Comparison of ENCODE assay signal across 18 cellular contexts in genomic region chr19:35991731-35992450, GRCh38. TPM values are rescaled to one million over a fixed set of nuclear protein-coding genes. Genes with fewer than 3 reads are reported as not detected.
DNase-seq lines count a peak whose midpoint lies in the region; ATAC-seq and TF ChIP-seq lines count a peak whose summit lies in the region.
"Had no signal": no experiment of that assay in that cellular context is flagged by ENCODE, and none has a peak within 500 bp of the region (broad histone marks: within the 10 kb centered on the region; RNA-seq: fewer than 3 reads in every experiment).

No MANE protein-coding gene starts in this region.

- TF ChIP-seq CTCF in WERI-Rb-1 (IDR thresholded peaks at IDR 0.05; ENCODE audit: low read depth, low read length): no peak
- TF ChIP-seq CTCF in nephron progenitor cell (IDR thresholded peaks at IDR 0.05): no peak

- no peak overlapping the region for H3K27ac ChIP-seq in CD4-positive, CD25-positive, alpha-beta regulatory T cell (ENCODE audit: insufficient read depth, low read length, poor library complexity, severe bottlenecking)
- H3K27ac ChIP-seq in WERI-Rb-1: peak overlapping the region; percentile 23; the same call in 1 of the 2 replicates
- H3K27ac ChIP-seq: dorsolateral prefrontal cortex, heart left ventricle, stomach, uterus had no signal

- no peaks in the 10 kb centered on the region for H3K36me3 Mint-ChIP-seq in CD4-positive, CD25-positive, alpha-beta regulatory T cell
- H3K36me3 Mint-ChIP-seq in nephron progenitor cell (ENCODE audit: low read depth): peaks cover 6% of the 10 kb centered on the region
- peaks cover 12 to 13% of the 10 kb centered on the region in 2 donors for H3K36me3 Mint-ChIP-seq in activated naive CD4-positive, alpha-beta T cell treated with anti-CD3 and anti-CD28 coated beads, Interleukin-2, amount 50 U/mL, for 72 hours
- H3K36me3 Mint-ChIP-seq: immature natural killer cell had no signal

- H3K27ac Mint-ChIP-seq in CD4-positive, CD25-positive, alpha-beta regulatory T cell: no peak overlapping the region
- no peak overlapping the region for H3K27ac Mint-ChIP-seq in nephron progenitor cell
- H3K27ac Mint-ChIP-seq in activated naive CD4-positive, alpha-beta T cell treated with anti-CD3 and anti-CD28 coated beads, Interleukin-2, amount 50 U/mL, for 72 hours: no peak overlapping the region
- H3K27ac Mint-ChIP-seq: activated naive CD4-positive, alpha-beta T cell treated with anti-CD3 and anti-CD28 coated beads, Interleukin-2, amount 50 U/mL, for 24 hours had no signal

- H3K9me3 ChIP-seq in CD4-positive, CD25-positive, alpha-beta regulatory T cell (ENCODE audit: control insufficient read depth in 2 of 2, low read length in 2 of 2): no peaks in the 10 kb centered on the region
- H3K9me3 ChIP-seq in WERI-Rb-1 (ENCODE audit: severe bottlenecking): no peaks in the 10 kb centered on the region
- H3K9me3 ChIP-seq: uterus had no signal

- peak overlapping the region; percentile 21 to 77 (median 48) for H3K4me3 Mint-ChIP-seq in CD4-positive, CD25-positive, alpha-beta regulatory T cell
- peak overlapping the region; percentile 40 for H3K4me3 Mint-ChIP-seq in nephron progenitor cell
- H3K4me3 Mint-ChIP-seq: activated CD4-positive, alpha-beta memory T cell treated with anti-CD3 and anti-CD28 coated beads for 36 hours; activated T-cell treated with anti-CD3 and anti-CD28 coated beads, Interleukin-2, amount 50 U/mL, for 4 hours; immature natural killer cell had no signal

- peaks cover 26% of the 10 kb centered on the region for H3K4me1 ChIP-seq in CD4-positive, CD25-positive, alpha-beta regulatory T cell (ENCODE audit: control insufficient read depth, insufficient read depth, low read length, poor library complexity, severe bottlenecking)
- H3K4me1 ChIP-seq: uterus had no signal

- no peak for DNase-seq in CD4-positive, CD25-positive, alpha-beta regulatory T cell
- peak; percentile 43 for DNase-seq in HT1080 (ENCODE audit: low read depth)
- peak; percentile 70 for DNase-seq in WERI-Rb-1
- no peak for DNase-seq in nephron progenitor cell
- DNase-seq in inferior parietal cortex (ENCODE audit: extremely low spot score): no peak
- DNase-seq in activated naive CD4-positive, alpha-beta T cell treated with anti-CD3 and anti-CD28 coated beads, Interleukin-2, amount 50 U/mL, for 72 hours (ENCODE audit: low spot score in 2 of 2): no peak
- no peak for DNase-seq in activated CD4-positive, alpha-beta T cell treated with anti-CD3 and anti-CD28 coated beads, Interleukin-2, amount 50 U/mL, for 4 hours
- DNase-seq in dedifferentiated amniotic fluid mesenchymal stem cell (ENCODE audit: extremely low spot score): no peak
- DNase-seq: activated CD4-positive, alpha-beta memory T cell treated with anti-CD3 and anti-CD28 coated beads for 36 hours; activated T-cell treated with anti-CD3 and anti-CD28 coated beads, Interleukin-2, amount 50 U/mL, for 4 hours; dorsolateral prefrontal cortex; heart left ventricle; immature natural killer cell; NCI-H2029; stomach; uterus had no signal

- no peak overlapping the region for H3K4me3 ChIP-seq in CD4-positive, CD25-positive, alpha-beta regulatory T cell (ENCODE audit: low read depth, low read length)
- H3K4me3 ChIP-seq in WERI-Rb-1 (ENCODE audit: low read depth, low read length): no peak overlapping the region
- H3K4me3 ChIP-seq: dorsolateral prefrontal cortex, heart left ventricle, stomach, uterus had no signal

- H3K36me3 ChIP-seq in CD4-positive, CD25-positive, alpha-beta regulatory T cell (ENCODE audit: control insufficient read depth, insufficient read depth, low read length): no peaks in the 10 kb centered on the region
- H3K36me3 ChIP-seq in WERI-Rb-1: peaks cover 3% of the 10 kb centered on the region
- H3K36me3 ChIP-seq: heart left ventricle, stomach, uterus had no signal

- peaks cover 0 to 2% (median 0%) of the 10 kb centered on the region in 7 donors for H3K9me3 Mint-ChIP-seq in CD4-positive, CD25-positive, alpha-beta regulatory T cell
- no peaks in the 10 kb centered on the region for H3K9me3 Mint-ChIP-seq in nephron progenitor cell
- no peaks in the 10 kb centered on the region for H3K9me3 Mint-ChIP-seq in activated naive CD4-positive, alpha-beta T cell treated with anti-CD3 and anti-CD28 coated beads, Interleukin-2, amount 50 U/mL, for 72 hours
- H3K9me3 Mint-ChIP-seq: activated naive CD4-positive, alpha-beta T cell treated with anti-CD3 and anti-CD28 coated beads, Interleukin-2, amount 50 U/mL, for 24 hours; activated T-cell treated with anti-CD3 and anti-CD28 coated beads, Interleukin-2, amount 50 U/mL, for 4 hours; immature natural killer cell had no signal

- H3K27me3 Mint-ChIP-seq in CD4-positive, CD25-positive, alpha-beta regulatory T cell: peaks cover 18% of the 10 kb centered on the region
- peaks cover 61% of the 10 kb centered on the region for H3K27me3 Mint-ChIP-seq in nephron progenitor cell (ENCODE audit: low read depth, poor library complexity)

- no peak for ATAC-seq in CD4-positive, CD25-positive, alpha-beta regulatory T cell (ENCODE audit: low read depth in 2 of 2)
- no peak for ATAC-seq in activated naive CD4-positive, alpha-beta T cell treated with anti-CD3 and anti-CD28 coated beads, Interleukin-2, amount 50 U/mL, for 72 hours
- ATAC-seq: activated T-cell treated with anti-CD3 and anti-CD28 coated beads, Interleukin-2, amount 50 U/mL, for 4 hours; esophagus mucosa; heart left ventricle had no signal

- H3K4me1 Mint-ChIP-seq in CD4-positive, CD25-positive, alpha-beta regulatory T cell: peaks cover 0 to 26% (median 15%) of the 10 kb centered on the region in 4 donors
- H3K4me1 Mint-ChIP-seq in nephron progenitor cell: peaks cover 18% of the 10 kb centered on the region

- no peaks in the 10 kb centered on the region for H3K27me3 ChIP-seq in CD4-positive, CD25-positive, alpha-beta regulatory T cell (ENCODE audit: control insufficient read depth, insufficient read depth, low read length)
- H3K27me3 ChIP-seq in WERI-Rb-1 (ENCODE audit: insufficient read depth, low read depth, severe bottlenecking): no peaks in the 10 kb centered on the region
- H3K27me3 ChIP-seq: uterus had no signal

RNA-seq across cellular contexts. Expression of gene SDHAF1, which starts 3.1 kb away (rescaled TPM):
- total RNA-seq in CD4-positive, CD25-positive, alpha-beta regulatory T cell: 11.8 TPM
- 10 to 100 TPM; 44.0 to 71.2 (median 67.4) TPM for polyA plus RNA-seq in CD4-positive, CD25-positive, alpha-beta regulatory T cell
- total RNA-seq in HT1080 (2014; rRNA removed; shearing (Covaris generic)): 18.0 and 22.9 TPM in 2 replicates
- polyA plus RNA-seq in HT1080 (2015; cell fraction: cytosol; rRNA removed): 22.8 and 27.9 TPM in 2 replicates
- polyA plus RNA-seq in HT1080 (2015; cell fraction: nucleus; rRNA removed): 10.6 and 12.1 TPM in 2 replicates
- total RNA-seq in activated naive CD4-positive, alpha-beta T cell treated with anti-CD3 and anti-CD28 coated beads, Interleukin-2, amount 50 U/mL, for 72 hours: 10 to 100 TPM; 23.0 to 24.7 TPM

RNA-seq across cellular contexts. Expression of gene SYNE4, which starts 16.7 kb away (rescaled TPM):
- 1.5 TPM for total RNA-seq in CD4-positive, CD25-positive, alpha-beta regulatory T cell
- polyA plus RNA-seq in CD4-positive, CD25-positive, alpha-beta regulatory T cell: under 1 TPM in 1 of 4 donors, not detected in 3; 0.40 TPM
- total RNA-seq in HT1080 (2014; rRNA removed; shearing (Covaris generic)): not detected in 2 replicates
- 0.24 TPM in 1 of 2 replicates, not detected in the other for polyA plus RNA-seq in HT1080 (2015; cell fraction: cytosol; rRNA removed)
- polyA plus RNA-seq in HT1080 (2015; cell fraction: nucleus; rRNA removed): 1.5 and 1.7 TPM in 2 replicates
- total RNA-seq in activated naive CD4-positive, alpha-beta T cell treated with anti-CD3 and anti-CD28 coated beads, Interleukin-2, amount 50 U/mL, for 72 hours: 1 to 10 TPM; 1.8 to 2.6 TPM
- polyA plus RNA-seq: immature natural killer cell had no signal

RNA-seq across cellular contexts. Expression of gene ALKBH6, which starts 22.1 kb away (rescaled TPM):
- 35.8 TPM for total RNA-seq in CD4-positive, CD25-positive, alpha-beta regulatory T cell
- polyA plus RNA-seq in CD4-positive, CD25-positive, alpha-beta regulatory T cell: 10 to 100 TPM; 18.3 to 32.7 (median 24.8) TPM
- 13.9 and 15.3 TPM in 2 replicates for total RNA-seq in HT1080 (2014; rRNA removed; shearing (Covaris generic))
- polyA plus RNA-seq in HT1080 (2015; cell fraction: cytosol; rRNA removed): 13.5 and 18.6 TPM in 2 replicates
- 38.0 and 40.3 TPM in 2 replicates for polyA plus RNA-seq in HT1080 (2015; cell fraction: nucleus; rRNA removed)
- 10 to 100 TPM; 50.4 to 74.0 TPM for total RNA-seq in activated naive CD4-positive, alpha-beta T cell treated with anti-CD3 and anti-CD28 coated beads, Interleukin-2, amount 50 U/mL, for 72 hours

RNA-seq across cellular contexts. Expression of gene CLIP3, which starts 40.8 kb away (rescaled TPM):
- 1.4 TPM for total RNA-seq in CD4-positive, CD25-positive, alpha-beta regulatory T cell
- 1 to 10 TPM in 1 of 4 donors, under 1 TPM in 3; 0.38 to 1.3 (median 0.61) TPM for polyA plus RNA-seq in CD4-positive, CD25-positive, alpha-beta regulatory T cell
- total RNA-seq in HT1080 (2014; rRNA removed; shearing (Covaris generic)): 0.45 TPM in 1 of 2 replicates, not detected in the other
- polyA plus RNA-seq in HT1080 (2015; cell fraction: cytosol; rRNA removed): 0.47 and 0.67 TPM in 2 replicates
- 0.91 and 1.1 TPM in 2 replicates for polyA plus RNA-seq in HT1080 (2015; cell fraction: nucleus; rRNA removed)
- under 1 TPM; 0.66 to 0.96 TPM for total RNA-seq in activated naive CD4-positive, alpha-beta T cell treated with anti-CD3 and anti-CD28 coated beads, Interleukin-2, amount 50 U/mL, for 72 hours

RNA-seq across cellular contexts. Expression of gene LRFN3, which starts 55.7 kb away (rescaled TPM):
- 7.7 TPM for total RNA-seq in CD4-positive, CD25-positive, alpha-beta regulatory T cell
- polyA plus RNA-seq in CD4-positive, CD25-positive, alpha-beta regulatory T cell: 1 to 10 TPM in 1 of 4 donors, under 1 TPM in 3; 0.63 to 1.4 (median 0.84) TPM
- 1.9 and 3.4 TPM in 2 replicates for total RNA-seq in HT1080 (2014; rRNA removed; shearing (Covaris generic))
- polyA plus RNA-seq in HT1080 (2015; cell fraction: cytosol; rRNA removed): 12.2 and 12.9 TPM in 2 replicates
- 4.1 and 5.4 TPM in 2 replicates for polyA plus RNA-seq in HT1080 (2015; cell fraction: nucleus; rRNA removed)
- total RNA-seq in activated naive CD4-positive, alpha-beta T cell treated with anti-CD3 and anti-CD28 coated beads, Interleukin-2, amount 50 U/mL, for 72 hours: 10 to 100 TPM in 1 of 2 donors, 1 to 10 TPM in 1; 6.4 to 10.1 TPM

Comparison
In these comparisons a context has a peak if more than half of its experiments do, and no peak if none do; other contexts are left out.
1. DNase-seq: peak in HT1080 (single experiment) and WERI-Rb-1 (single experiment); none in CD4-positive, CD25-positive, alpha-beta regulatory T cell (0 of 3), nephron progenitor cell (single experiment), inferior parietal cortex (single experiment), activated naive CD4-positive, alpha-beta T cell treated with anti-CD3 and anti-CD28 coated beads, Interleukin-2, amount 50 U/mL, for 72 hours (0 of 2), activated CD4-positive, alpha-beta T cell treated with anti-CD3 and anti-CD28 coated beads, Interleukin-2, amount 50 U/mL, for 4 hours (0 of 2) and dedifferentiated amniotic fluid mesenchymal stem cell (single experiment).